8 cellular contexts compared by ENCODE assay signal in the genomic region with DNA sequence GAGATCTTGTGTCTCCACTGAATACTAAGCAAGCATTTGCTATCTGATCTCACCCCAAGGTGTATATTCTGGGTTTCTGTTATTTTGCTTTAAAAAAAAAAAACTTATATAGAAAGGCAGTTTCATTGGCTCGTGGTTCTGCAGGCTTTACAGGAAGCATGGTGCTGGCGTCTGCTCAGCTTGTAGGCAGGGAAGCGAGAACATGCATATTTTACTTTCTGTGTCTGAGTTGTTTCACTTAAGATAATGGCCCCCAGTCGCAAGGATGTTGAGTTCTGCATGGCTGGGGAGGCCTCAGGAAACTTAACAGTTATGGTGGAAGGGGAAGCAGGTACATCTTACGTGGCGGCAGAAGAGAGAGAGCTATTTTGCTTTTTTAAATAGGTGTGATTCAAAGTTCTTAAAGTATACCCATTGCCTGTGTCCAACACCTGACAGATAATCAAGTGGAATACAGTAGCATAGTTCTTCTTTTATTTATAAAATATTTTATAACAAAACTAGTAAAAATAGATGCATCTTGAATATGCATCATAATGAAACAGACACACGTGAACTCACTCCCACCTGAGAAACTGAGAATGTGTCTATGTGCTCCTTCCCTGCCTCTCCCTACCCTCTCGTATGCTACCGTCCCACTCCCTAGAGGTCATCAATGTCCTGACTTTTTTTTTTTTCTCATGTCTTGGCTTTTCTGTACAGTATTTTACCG. TPM values are rescaled to one million over a fixed set of nuclear protein-coding genes. Genes with fewer than 3 reads are reported as not detected.
DNase-seq lines count a peak whose midpoint lies in the region; ATAC-seq and TF ChIP-seq lines count a peak whose summit lies in the region.

No MANE protein-coding gene starts in this region.

- H3K36me3 ChIP-seq in CD8-positive, alpha-beta T cell (ENCODE audit: insufficient read depth, low read length), result no peaks in the 10 kb centered on the region
- no peaks in the 10 kb centered on the region for H3K36me3 ChIP-seq in lower lobe of right lung

- H3K4me1 Mint-ChIP-seq in CD8-positive, alpha-beta T cell (ENCODE audit: low read depth), result peaks cover 35% of the 10 kb centered on the region
- peaks cover 22% of the 10 kb centered on the region for H3K4me1 Mint-ChIP-seq in T-helper 1 cell treated with Interleukin-12 subunit alpha and Interleukin-12 subunit beta and Interleukin-4 antibody, amounts not matched to agents 30 μg/mL and 1 μg/mL, for 36 hours (ENCODE audit: low read depth)

- H3K4me1 ChIP-seq in CD8-positive, alpha-beta T cell (ENCODE audit: insufficient read depth, low read length), result peaks cover 14% of the 10 kb centered on the region
- peaks cover 11% of the 10 kb centered on the region for H3K4me1 ChIP-seq in lower lobe of right lung

- TF ChIP-seq CTCF in CD8-positive, alpha-beta T cell (IDR thresholded peaks at IDR 0.05), result no peak
- TF ChIP-seq CTCF in lower lobe of right lung (IDR thresholded peaks at IDR 0.05), result no peak

- no peak for DNase-seq in CD8-positive, alpha-beta T cell
- DNase-seq in lower lobe of right lung, result no peak
- DNase-seq in NCI-H1105 treated with DMSO at 0.1 percent for 48 hours (lab: John Stamatoyannopoulos, UW), result no peak
- no peak for DNase-seq in NCI-H1417 (lab: John Stamatoyannopoulos, UW)
- DNase-seq in NCI-H226, result no peak
- DNase-seq in GF-D8 (lab: John Stamatoyannopoulos, UW), result no peak

- peak overlapping the region; percentile 54 for H3K4me3 ChIP-seq in CD8-positive, alpha-beta T cell (ENCODE audit: low read depth, low read length)
- peak overlapping the region; percentile 71 for H3K4me3 ChIP-seq in lower lobe of right lung

- peak overlapping the region; percentile 96 for H3K4me3 Mint-ChIP-seq in CD8-positive, alpha-beta T cell
- peak overlapping the region; percentile 88 for H3K4me3 Mint-ChIP-seq in T-helper 1 cell treated with Interleukin-12 subunit alpha and Interleukin-12 subunit beta and Interleukin-4 antibody, amounts not matched to agents 30 μg/mL and 1 μg/mL, for 36 hours

- peak overlapping the region; percentile 93 for H3K27ac Mint-ChIP-seq in CD8-positive, alpha-beta T cell
- H3K27ac Mint-ChIP-seq in T-helper 1 cell treated with Interleukin-12 subunit alpha and Interleukin-12 subunit beta and Interleukin-4 antibody, amounts not matched to agents 30 μg/mL and 1 μg/mL, for 36 hours, result peak overlapping the region; percentile 98

- peak overlapping the region; percentile 21 for H3K27ac ChIP-seq in CD8-positive, alpha-beta T cell (ENCODE audit: low read depth, low read length)
- H3K27ac ChIP-seq in lower lobe of right lung, result no peak overlapping the region

- H3K27me3 Mint-ChIP-seq in CD8-positive, alpha-beta T cell (ENCODE audit: low read depth), result no peaks in the 10 kb centered on the region
- H3K27me3 Mint-ChIP-seq in T-helper 1 cell treated with Interleukin-12 subunit alpha and Interleukin-12 subunit beta and Interleukin-4 antibody, amounts not matched to agents 30 μg/mL and 1 μg/mL, for 36 hours (ENCODE audit: low read depth), result peaks cover 3% of the 10 kb centered on the region

- intact Hi-C loops in CD8-positive, alpha-beta T cell (cut with DNase I, micrococcal nuclease), result loop anchor here (1.0 to 5.0 kb wide), 6 partner anchors 15 to 493 kb away; a partner anchor contains a TSS
- intact Hi-C loops in lower lobe of right lung (cut with DNase I), result no loop called here

- H3K9me3 ChIP-seq in CD8-positive, alpha-beta T cell (ENCODE audit: low read length), result no peaks in the 10 kb centered on the region
- H3K9me3 ChIP-seq in lower lobe of right lung, result no peaks in the 10 kb centered on the region

- no peaks in the 10 kb centered on the region for H3K9me3 Mint-ChIP-seq in CD8-positive, alpha-beta T cell
- no peaks in the 10 kb centered on the region for H3K9me3 Mint-ChIP-seq in T-helper 1 cell treated with Interleukin-12 subunit alpha and Interleukin-12 subunit beta and Interleukin-4 antibody, amounts not matched to agents 30 μg/mL and 1 μg/mL, for 36 hours

- peaks cover 4% of the 10 kb centered on the region for H3K36me3 Mint-ChIP-seq in CD8-positive, alpha-beta T cell
- H3K36me3 Mint-ChIP-seq in T-helper 1 cell treated with Interleukin-12 subunit alpha and Interleukin-12 subunit beta and Interleukin-4 antibody, amounts not matched to agents 30 μg/mL and 1 μg/mL, for 36 hours (ENCODE audit: low read depth), result no peaks in the 10 kb centered on the region

- POLR2A ChIA-PET in CD8-positive, alpha-beta T cell (lab: Charles Lee), result interaction anchor here (0.5 to 4.6 kb wide), 5 partner anchors 11 to 896 kb away, joined by 4 to 38 read pairs (median 6); a partner anchor contains a TSS

- no peak for ATAC-seq in CD8-positive, alpha-beta T cell
- peak; percentile 36 for ATAC-seq in GM21786 (IDR thresholded peaks at IDR 0.05; ENCODE audit: unreplicated experiment)
- no peak for ATAC-seq in lower lobe of right lung

- no peaks in the 10 kb centered on the region for H3K27me3 ChIP-seq in CD8-positive, alpha-beta T cell (ENCODE audit: insufficient read depth, low read length)
- H3K27me3 ChIP-seq in lower lobe of right lung (ENCODE audit: low read depth), result no peaks in the 10 kb centered on the region

- CTCF ChIA-PET in CD8-positive, alpha-beta T cell (lab: Charles Lee), result interaction anchor here (0.9 to 3.0 kb wide), 7 partner anchors 10 to 81 kb away, joined by 3 to 12 read pairs (median 4); a partner anchor contains a TSS

RNA-seq across cellular contexts. Expression of a gene that starts 15.4 kb away (rescaled TPM):
- total RNA-seq in CD8-positive, alpha-beta T cell, result 10 to 100 TPM; 53.8 to 62.8 TPM
- total RNA-seq in lower lobe of right lung, result 89.5 TPM
